In genomic region chr6:20919677-20920385, GRCh38 we compare ENCODE assay signal across 9 cellular contexts.
DNase-seq lines count a peak whose midpoint lies in the region; ATAC-seq and TF ChIP-seq lines count a peak whose summit lies in the region.
"Had no signal": no experiment of that assay in that cellular context is flagged by ENCODE, and none has a peak within 500 bp of the region (broad histone marks: within the 10 kb centered on the region; RNA-seq: fewer than 3 reads in every experiment).

No MANE protein-coding gene starts in this region.

- H3K18ac ChIP-seq in trophoblast cell (ENCODE audit: low read length), result no peak overlapping the region

- H3K27ac ChIP-seq in hepatocyte (no peak overlapping the region), trophoblast cell (ENCODE audit: low read depth, low read length) (no peak overlapping the region), aorta (ENCODE audit: low read depth in 1 of 2, low read length in 2 of 2) (no peak overlapping the region), thyroid gland (no peak overlapping the region)

- no peaks in the 10 kb centered on the region for H3K79me1 ChIP-seq in trophoblast cell (ENCODE audit: low read length)

- no peak overlapping the region for H4K91ac ChIP-seq in trophoblast cell (ENCODE audit: low read depth, low read length)

- TF ChIP-seq CTCF in hepatocyte (IDR thresholded peaks at IDR 0.05; ENCODE audit: poor library complexity) (no peak), thyroid gland (IDR thresholded peaks at IDR 0.05) (no peak)

- no peaks in the 10 kb centered on the region for H3K27me3 ChIP-seq in hepatocyte
- no peaks in the 10 kb centered on the region for H3K27me3 ChIP-seq in trophoblast cell (ENCODE audit: insufficient read depth, low read length)
- no peaks in the 10 kb centered on the region for H3K27me3 ChIP-seq in aorta (ENCODE audit: control insufficient read depth in 1 of 2, insufficient read depth in 2 of 2, low read length in 1 of 2)
- no peaks in the 10 kb centered on the region for H3K27me3 ChIP-seq in thyroid gland

- H3K27ac Mint-ChIP-seq in T-helper 1 cell treated with Interleukin-12 subunit alpha and Interleukin-12 subunit beta and Interleukin-4 antibody, amounts not matched to agents 30 μg/mL and 1 μg/mL, for 36 hours, result peak overlapping the region; percentile 32

- H4K8ac ChIP-seq in trophoblast cell (ENCODE audit: low read depth, low read length), result no peak overlapping the region

- intact Hi-C loops in aorta (cut with DNase I), result no loop called here
- intact Hi-C loops in thyroid gland (cut with DNase I), result no loop called here

- H3K9ac ChIP-seq in trophoblast cell (ENCODE audit: low read length), result no peak overlapping the region

- H2AFZ ChIP-seq in hepatocyte, result no peak overlapping the region
- H2AFZ ChIP-seq in trophoblast cell (ENCODE audit: insufficient read depth, low read length, poor library complexity), result no peak overlapping the region

- H3K9me3 ChIP-seq in hepatocyte (ENCODE audit: low read depth) (peaks cover 7% of the 10 kb centered on the region), trophoblast cell (ENCODE audit: insufficient read depth, low read depth, low read length) (no peaks in the 10 kb centered on the region), aorta (ENCODE audit: control insufficient read depth, low read length) (no peaks in the 10 kb centered on the region), thyroid gland (no peaks in the 10 kb centered on the region)

- H2BK12ac ChIP-seq in trophoblast cell (ENCODE audit: low read length), result no peak overlapping the region

- H2BK5ac ChIP-seq in trophoblast cell (ENCODE audit: low read depth, low read length, poor library complexity), result no peak overlapping the region

- H3K9me3 Mint-ChIP-seq in T-helper 1 cell treated with Interleukin-12 subunit alpha and Interleukin-12 subunit beta and Interleukin-4 antibody, amounts not matched to agents 30 μg/mL and 1 μg/mL, for 36 hours, result peaks cover 24% of the 10 kb centered on the region

- H3K4me2 ChIP-seq in hepatocyte, result no peak overlapping the region
- H3K4me2 ChIP-seq in trophoblast cell (ENCODE audit: low read length), result no peak overlapping the region

- H4K12ac ChIP-seq in trophoblast cell (ENCODE audit: low read depth, low read length), result no peak overlapping the region

- H3K4me1 Mint-ChIP-seq in T-helper 1 cell treated with Interleukin-12 subunit alpha and Interleukin-12 subunit beta and Interleukin-4 antibody, amounts not matched to agents 30 μg/mL and 1 μg/mL, for 36 hours (ENCODE audit: low read depth), result peaks cover 10% of the 10 kb centered on the region

- H3K36me3 ChIP-seq in hepatocyte (replicated peaks; ENCODE audit: insufficient read depth, low read depth) (no peaks in the 10 kb centered on the region), trophoblast cell (ENCODE audit: control insufficient read depth in 1 of 2, insufficient read depth in 2 of 2, low read length in 2 of 2) (no peaks in the 10 kb centered on the region), aorta (ENCODE audit: control insufficient read depth in 1 of 2, insufficient read depth in 2 of 2, low read length in 1 of 2) (no peaks in the 10 kb centered on the region), thyroid gland (no peaks in the 10 kb centered on the region)

- no peaks in the 10 kb centered on the region for H4K20me1 ChIP-seq in hepatocyte (ENCODE audit: insufficient read depth, poor library complexity, severe bottlenecking)

- no peaks in the 10 kb centered on the region for H3K9me2 ChIP-seq in hepatocyte (replicated peaks; ENCODE audit: insufficient read depth)

- H3K4me1 ChIP-seq in hepatocyte (ENCODE audit: insufficient read depth) (no peaks in the 10 kb centered on the region), trophoblast cell (ENCODE audit: control insufficient read depth in 1 of 2, insufficient read depth in 2 of 2, low read length in 2 of 2) (no peaks in the 10 kb centered on the region), aorta (ENCODE audit: control insufficient read depth in 1 of 2, insufficient read depth in 2 of 2, low read length in 2 of 2) (no peaks in the 10 kb centered on the region), thyroid gland (no peaks in the 10 kb centered on the region)

- H3K14ac ChIP-seq in trophoblast cell (ENCODE audit: low read length), result no peak overlapping the region

- H3K79me2 ChIP-seq in hepatocyte (no peaks in the 10 kb centered on the region), trophoblast cell (ENCODE audit: control insufficient read depth, insufficient read depth, low read length, poor library complexity) (no peaks in the 10 kb centered on the region)

- H3K4ac ChIP-seq in trophoblast cell (ENCODE audit: low read depth, low read length), result no peak overlapping the region

- no peak overlapping the region for H3K23ac ChIP-seq in trophoblast cell (ENCODE audit: low read length)

- no peak overlapping the region for H2AK5ac ChIP-seq in trophoblast cell (ENCODE audit: low read length)

- ATAC-seq in GM18873 (IDR thresholded peaks at IDR 0.05; ENCODE audit: low FRiP score, unreplicated experiment) (peak; percentile 89), HG02840 (IDR thresholded peaks at IDR 0.05; ENCODE audit: low FRiP score, unreplicated experiment) (peak; percentile 84), aorta (ENCODE audit: low FRiP score) (no peak)

- DNase-seq in AG08396 (ENCODE audit: low spot score) (peak; percentile 8), hepatocyte (ENCODE audit: low spot score) (no peak), trophoblast cell (no peak), aorta (no peak), thyroid gland (no peak)
- DNase-seq: activated naive CD4-positive, alpha-beta T cell treated with Interleukin-2 at 50 U/mL for 16 hours had no signal

- WGBS in hepatocyte (ENCODE audit: low lambda C conversion rate, missing lambda C conversion rate), result 88% methylated on average over 4 of the region's 4 CpGs
- WGBS in trophoblast cell (ENCODE audit: extremely low coverage, insufficient coverage, insufficient read length), result no CpG with 5 or more reads among the region's 4 CpGs
- 90 to 95% methylated on average over 4 of the region's 4 CpGs for WGBS in aorta, 2 donors
- 90 to 94% methylated on average over 4 of the region's 4 CpGs for WGBS in thyroid gland, 2 donors

- no peak overlapping the region for H3K4me3 Mint-ChIP-seq in T-helper 1 cell treated with Interleukin-12 subunit alpha and Interleukin-12 subunit beta and Interleukin-4 antibody, amounts not matched to agents 30 μg/mL and 1 μg/mL, for 36 hours

- peaks cover 9% of the 10 kb centered on the region for H3K36me3 Mint-ChIP-seq in T-helper 1 cell treated with Interleukin-12 subunit alpha and Interleukin-12 subunit beta and Interleukin-4 antibody, amounts not matched to agents 30 μg/mL and 1 μg/mL, for 36 hours (ENCODE audit: low read depth)

- TF ChIP-seq POLR2A in thyroid gland (IDR thresholded peaks at IDR 0.05), result no peak

- no peak overlapping the region for H2BK120ac ChIP-seq in trophoblast cell (ENCODE audit: insufficient read depth, low read length, poor library complexity)

- H3K27me3 Mint-ChIP-seq in T-helper 1 cell treated with Interleukin-12 subunit alpha and Interleukin-12 subunit beta and Interleukin-4 antibody, amounts not matched to agents 30 μg/mL and 1 μg/mL, for 36 hours (ENCODE audit: low read depth), result no peaks in the 10 kb centered on the region

- H3K4me3 ChIP-seq in hepatocyte (no peak overlapping the region), trophoblast cell (ENCODE audit: low read depth, low read length) (no peak overlapping the region), aorta (ENCODE audit: low read length in 2 of 2) (no peak overlapping the region), thyroid gland (replicated peaks in 1 of 3) (no peak overlapping the region)
